9 cellular contexts compared by ENCODE assay signal in genomic region chr16:52191533-52192134, GRCh38.
DNase-seq lines count a peak whose midpoint lies in the region; ATAC-seq and TF ChIP-seq lines count a peak whose summit lies in the region.
"Had no signal": no experiment of that assay in that cellular context is flagged by ENCODE, and none has a peak within 500 bp of the region (broad histone marks: within the 10 kb centered on the region; RNA-seq: fewer than 3 reads in every experiment).

No MANE protein-coding gene starts in this region.

- H3K36me3 Mint-ChIP-seq in endodermal cell (ENCODE audit: low read depth): no peaks in the 10 kb centered on the region
- H3K36me3 Mint-ChIP-seq in stimulated activated effector memory CD8-positive, alpha-beta T cell treated with anti-CD3 and anti-CD28 coated beads, Interleukin-12 subunit alpha, Interleukin-12 subunit beta, amount 100 ng/mL, for 72 hours: no peaks in the 10 kb centered on the region

- peaks cover 19% of the 10 kb centered on the region for H3K9me3 ChIP-seq in endodermal cell (ENCODE audit: control insufficient read depth, low read length)

- no peak overlapping the region for H3K27ac ChIP-seq in endodermal cell (ENCODE audit: low read depth, low read length)

- no peak overlapping the region for H3K9ac ChIP-seq in endodermal cell (ENCODE audit: extremely low read depth, low read length, poor library complexity, severe bottlenecking)

- WGBS in endodermal cell (ENCODE audit: insufficient coverage in 1 of 2, insufficient read length in 1 of 2), 2 experiments: 67 to 70% methylated on average over 4 to 6 of the region's 7 CpGs

- no peaks in the 10 kb centered on the region for H3K27me3 ChIP-seq in endodermal cell (ENCODE audit: control insufficient read depth, insufficient read depth, low read length, poor library complexity, severe bottlenecking)

- peaks cover 24% of the 10 kb centered on the region for H3K9me3 Mint-ChIP-seq in endodermal cell
- H3K9me3 Mint-ChIP-seq in stimulated activated effector memory CD8-positive, alpha-beta T cell treated with anti-CD3 and anti-CD28 coated beads, Interleukin-12 subunit alpha, Interleukin-12 subunit beta, amount 100 ng/mL, for 72 hours: no peaks in the 10 kb centered on the region
- H3K9me3 Mint-ChIP-seq: dendritic cell treated with granulocyte-macrophage colony-stimulating factor and Interleukin-4, amounts not matched to agents 40 ng/mL and 50 ng/mL, for 4 days had no signal

- DNase-seq in Daoy (ENCODE audit: low read depth) (peak; percentile 22), NCI-H510A treated with DMSO at 0.1 percent for 48 hours (lab: John Stamatoyannopoulos, UW) (peak; percentile 93), endodermal cell (peak; percentile 87), mucosa of gallbladder (ENCODE audit: low spot score) (peak; percentile 65)
- peak; percentile 56 to 62 for DNase-seq in activated CD4-positive, alpha-beta T cell treated with anti-CD3 and anti-CD28 coated beads, Interleukin-2, amount 50 U/mL, for 48 hours
- DNase-seq in stimulated activated effector memory CD8-positive, alpha-beta T cell treated with anti-CD3 and anti-CD28 coated beads, Interleukin-12 subunit alpha, Interleukin-12 subunit beta, amount 100 ng/mL, for 72 hours (ENCODE audit: low spot score in 2 of 2): peak; percentile 17 to 57

- H3K4me1 Mint-ChIP-seq in endodermal cell: no peaks in the 10 kb centered on the region
- H3K4me1 Mint-ChIP-seq in stimulated activated effector memory CD8-positive, alpha-beta T cell treated with anti-CD3 and anti-CD28 coated beads, Interleukin-12 subunit alpha, Interleukin-12 subunit beta, amount 100 ng/mL, for 72 hours: no peaks in the 10 kb centered on the region

- ATAC-seq in HG03175 (IDR thresholded peaks at IDR 0.05; ENCODE audit: unreplicated experiment): peak; percentile 51
- no peak for ATAC-seq in stimulated activated effector memory CD8-positive, alpha-beta T cell treated with anti-CD3 and anti-CD28 coated beads, Interleukin-12 subunit alpha, Interleukin-12 subunit beta, amount 100 ng/mL, for 72 hours
- no peak for ATAC-seq in HG02870 (IDR thresholded peaks at IDR 0.05; ENCODE audit: unreplicated experiment)

- H3K27me3 Mint-ChIP-seq in endodermal cell (ENCODE audit: insufficient read depth): no peaks in the 10 kb centered on the region
- H3K27me3 Mint-ChIP-seq: dendritic cell treated with granulocyte-macrophage colony-stimulating factor and Interleukin-4, amounts not matched to agents 40 ng/mL and 50 ng/mL, for 4 days had no signal

- TF ChIP-seq CTCF in endodermal cell (conservative IDR thresholded peaks at IDR 0.05): peak; percentile 95

- H3K4me3 ChIP-seq in endodermal cell (ENCODE audit: low read length): no peak overlapping the region

- no peaks in the 10 kb centered on the region for H3K4me1 ChIP-seq in endodermal cell (ENCODE audit: control insufficient read depth, insufficient read depth, low read length)

- H3K4me3 Mint-ChIP-seq in endodermal cell: no peak overlapping the region
- no peak overlapping the region for H3K4me3 Mint-ChIP-seq in stimulated activated effector memory CD8-positive, alpha-beta T cell treated with anti-CD3 and anti-CD28 coated beads, Interleukin-12 subunit alpha, Interleukin-12 subunit beta, amount 100 ng/mL, for 72 hours
- H3K4me3 Mint-ChIP-seq: dendritic cell treated with granulocyte-macrophage colony-stimulating factor and Interleukin-4, amounts not matched to agents 40 ng/mL and 50 ng/mL, for 4 days had no signal

- no peaks in the 10 kb centered on the region for H3K36me3 ChIP-seq in endodermal cell (ENCODE audit: control insufficient read depth, insufficient read depth, low read length)

- H3K27ac Mint-ChIP-seq in endodermal cell: peak overlapping the region; percentile 41
- no peak overlapping the region for H3K27ac Mint-ChIP-seq in stimulated activated effector memory CD8-positive, alpha-beta T cell treated with anti-CD3 and anti-CD28 coated beads, Interleukin-12 subunit alpha, Interleukin-12 subunit beta, amount 100 ng/mL, for 72 hours
- H3K27ac Mint-ChIP-seq: dendritic cell treated with granulocyte-macrophage colony-stimulating factor and Interleukin-4, amounts not matched to agents 40 ng/mL and 50 ng/mL, for 4 days had no signal

Comparison
In these comparisons a context has a peak if more than half of its experiments do, and no peak if none do; other contexts are left out.
1. DNase-seq: peak in every context shown above with its lines; median percentile 93 in NCI-H510A treated with DMSO at 0.1 percent for 48 hours; 87 in endodermal cell; 65 in mucosa of gallbladder; 59 in activated CD4-positive, alpha-beta T cell treated with anti-CD3 and anti-CD28 coated beads, Interleukin-2, amount 50 U/mL, for 48 hours; 37 in stimulated activated effector memory CD8-positive, alpha-beta T cell treated with anti-CD3 and anti-CD28 coated beads, Interleukin-12 subunit alpha, Interleukin-12 subunit beta, amount 100 ng/mL, for 72 hours; 22 in Daoy.